ENCODE assay signal across 12 cellular contexts in genomic region chr3:158748237-158748828, GRCh38. TPM values are rescaled to one million over a fixed set of nuclear protein-coding genes. Genes with fewer than 3 reads are reported as not detected.
DNase-seq lines count a peak whose midpoint lies in the region; ATAC-seq and TF ChIP-seq lines count a peak whose summit lies in the region.
"Had no signal": no experiment of that assay in that cellular context is flagged by ENCODE, and none has a peak within 500 bp of the region (broad histone marks: within the 10 kb centered on the region; RNA-seq: fewer than 3 reads in every experiment).

No MANE protein-coding gene starts in this region.

- TF ChIP-seq POLR2A in gastrocnemius medialis (IDR thresholded peaks at IDR 0.05) = no peak

- CTCF ChIA-PET in CD8-positive, alpha-beta memory T cell (lab: Charles Lee) = no interaction called here

- in situ Hi-C loops in gastrocnemius medialis (cut with MboI; ENCODE audit: low sequenced_read_pairs in 4 of 4) (no loop called here), HAP-1 (cut with MboI; ENCODE audit: low sequenced_read_pairs) (no loop called here)

- POLR2A ChIA-PET in CD8-positive, alpha-beta memory T cell (lab: Charles Lee) = no interaction called here

- peak in 1 of 2 donors; percentile 38 for ATAC-seq in left cardiac atrium
- ATAC-seq in gastrocnemius medialis = peak; percentile 18 to 23
- ATAC-seq in GM18511 (IDR thresholded peaks at IDR 0.05; ENCODE audit: unreplicated experiment) = no peak
- ATAC-seq: HCT116 had no signal

- H3K36me3 Mint-ChIP-seq in CD8-positive, alpha-beta memory T cell = peaks cover 9 to 35% (median 14%) of the 10 kb centered on the region in 3 donors

- H3K36me3 ChIP-seq in gastrocnemius medialis (peaks cover 0 to 4% of the 10 kb centered on the region in 2 donors), HAP-1 (replicated peaks) (no peaks in the 10 kb centered on the region)
- no peaks in the 10 kb centered on the region for H3K36me3 ChIP-seq in CD8-positive, alpha-beta memory T cell (ENCODE audit: insufficient read depth, low read length)

- no peaks in the 10 kb centered on the region for H3K4me1 Mint-ChIP-seq in CD8-positive, alpha-beta memory T cell

- peak overlapping the region in 1 of 8 donors; percentile 25 for H3K27ac Mint-ChIP-seq in CD8-positive, alpha-beta memory T cell
- H3K27ac Mint-ChIP-seq: stimulated activated naive CD8-positive, alpha-beta T cell treated with anti-CD3 and anti-CD28 coated beads, Interleukin-15, Interleukin-2, amounts not matched to agents 100 ng/mL and 50 ng/mL, for 24 hours had no signal

- H3K27me3 ChIP-seq in gastrocnemius medialis = no peaks in the 10 kb centered on the region
- no peaks in the 10 kb centered on the region for H3K27me3 ChIP-seq in CD8-positive, alpha-beta memory T cell (ENCODE audit: insufficient read depth, low read length, poor library complexity, severe bottlenecking)
- H3K27me3 ChIP-seq in HAP-1 (ENCODE audit: low read depth) = no peaks in the 10 kb centered on the region

- TF ChIP-seq CTCF in gastrocnemius medialis (IDR thresholded peaks at IDR 0.05 in 4 of 5, conservative IDR thresholded peaks at IDR 0.05 in 1 of 5) = no peak

- H3K27ac ChIP-seq in gastrocnemius medialis = no peak overlapping the region
- H3K27ac ChIP-seq in CD8-positive, alpha-beta memory T cell (ENCODE audit: low read depth, low read length) = no peak overlapping the region

- DNase-seq in HUDEP-2 (lab: John Stamatoyannopoulos, UW; ENCODE audit: unreplicated experiment in 76 of 76) (peak in 41 of 76 experiments; percentile 3 to 58 (median 24)), UCSD-AML1 (lab: John Stamatoyannopoulos, UW; ENCODE audit: unreplicated experiment) (peak; percentile 17), left cardiac atrium (peak; percentile 56), gastrocnemius medialis (peak in 1 of 2 donors; percentile 26), HAP-1 (ENCODE audit: low spot score in 2 of 2) (no peak)
- DNase-seq in activated CD4-positive, CD25-positive, alpha-beta regulatory T cell treated with anti-CD3 and anti-CD28 coated beads, Interleukin-2, amount 50 U/mL, for 72 hours = no peak
- no peak for DNase-seq in CD8-positive, alpha-beta memory T cell
- DNase-seq: kidney glomerular epithelial cell, NCI-H345 had no signal

- intact Hi-C loops in left cardiac atrium (cut with DNase I) (no loop called here), gastrocnemius medialis (cut with DNase I; ENCODE audit: low total_unique reads) (no loop called here)

- H3K9me3 ChIP-seq in gastrocnemius medialis = no peaks in the 10 kb centered on the region
- H3K9me3 ChIP-seq in CD8-positive, alpha-beta memory T cell (ENCODE audit: low read length) = no peaks in the 10 kb centered on the region
- H3K9me3 ChIP-seq in HAP-1 = no peaks in the 10 kb centered on the region

- H3K4me3 ChIP-seq in gastrocnemius medialis (no peak overlapping the region), HAP-1 (no peak overlapping the region)
- no peak overlapping the region for H3K4me3 ChIP-seq in CD8-positive, alpha-beta memory T cell (ENCODE audit: low read length)

- no peaks in the 10 kb centered on the region for H3K27me3 Mint-ChIP-seq in CD8-positive, alpha-beta memory T cell
- H3K27me3 Mint-ChIP-seq: stimulated activated naive CD8-positive, alpha-beta T cell treated with anti-CD3 and anti-CD28 coated beads, Interleukin-15, Interleukin-2, amounts not matched to agents 100 ng/mL and 50 ng/mL, for 24 hours had no signal

- H3K9me3 Mint-ChIP-seq in CD8-positive, alpha-beta memory T cell = no peaks in the 10 kb centered on the region
- H3K9me3 Mint-ChIP-seq: stimulated activated naive CD8-positive, alpha-beta T cell treated with anti-CD3 and anti-CD28 coated beads, Interleukin-15, Interleukin-2, amounts not matched to agents 100 ng/mL and 50 ng/mL, for 24 hours had no signal

- H3K4me3 Mint-ChIP-seq in CD8-positive, alpha-beta memory T cell = no peak overlapping the region
- H3K4me3 Mint-ChIP-seq: stimulated activated naive CD8-positive, alpha-beta T cell treated with anti-CD3 and anti-CD28 coated beads, Interleukin-15, Interleukin-2, amounts not matched to agents 100 ng/mL and 50 ng/mL, for 24 hours had no signal

- H3K4me1 ChIP-seq in gastrocnemius medialis = no peaks in the 10 kb centered on the region
- no peaks in the 10 kb centered on the region for H3K4me1 ChIP-seq in CD8-positive, alpha-beta memory T cell (ENCODE audit: insufficient read depth, low read length)
- H3K4me1 ChIP-seq in HAP-1 = no peaks in the 10 kb centered on the region

RNA-seq across cellular contexts. Expression of gene RARRES1, which starts 16.1 kb away (rescaled TPM):
- total RNA-seq in left cardiac atrium (100 to 1,000 TPM in 1 of 2 donors, 10 to 100 TPM in 1; 44.8 to 117 TPM), gastrocnemius medialis (10 to 100 TPM in 1 of 4 donors, 1 to 10 TPM in 3; 1.4 to 27.6 (median 4.4) TPM)
- total RNA-seq in CD8-positive, alpha-beta memory T cell = not detected
- not detected for polyA plus RNA-seq in CD8-positive, alpha-beta memory T cell

RNA-seq across cellular contexts. Expression of gene MFSD1, which starts 53.5 kb away (rescaled TPM):
- total RNA-seq in left cardiac atrium (10 to 100 TPM; 42.6 to 47.4 TPM), gastrocnemius medialis (10 to 100 TPM; 18.6 to 33.5 (median 25.2) TPM)
- total RNA-seq in CD8-positive, alpha-beta memory T cell = 10 to 100 TPM; 25.3 to 26.4 TPM
- polyA plus RNA-seq in CD8-positive, alpha-beta memory T cell = 53.0 TPM

Comparison
In these comparisons a context has a peak if more than half of its experiments do, and no peak if none do; other contexts are left out.
1. DNase-seq: peak in HUDEP-2 (41 of 76), UCSD-AML1 (single experiment) and left cardiac atrium (single experiment); none in activated CD4-positive, CD25-positive, alpha-beta regulatory T cell treated with anti-CD3 and anti-CD28 coated beads, Interleukin-2, amount 50 U/mL, for 72 hours (single experiment), CD8-positive, alpha-beta memory T cell (0 of 5) and HAP-1 (0 of 2).